Comparison of ENCODE assay signal across 17 cellular contexts in the genomic region with DNA sequence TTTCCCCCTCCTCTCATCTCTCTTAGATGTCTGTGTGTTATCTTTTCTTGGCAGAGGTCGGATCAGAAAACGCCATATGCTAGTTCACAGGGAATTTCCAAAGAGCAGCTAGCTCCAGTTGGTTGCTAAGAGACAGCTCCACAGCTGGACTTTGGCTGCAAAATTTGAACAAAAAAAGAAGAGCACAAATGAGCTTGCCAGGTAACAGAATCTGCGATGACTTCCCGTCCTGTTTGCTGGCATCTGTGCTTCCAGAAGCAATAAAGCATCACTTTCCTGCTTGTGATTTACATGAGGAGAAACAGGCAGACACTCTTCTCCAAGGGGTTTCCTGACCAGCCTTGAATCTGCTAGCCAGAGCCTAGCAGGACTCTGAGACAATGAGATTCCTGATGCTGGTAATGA.
DNase-seq lines count a peak whose midpoint lies in the region; ATAC-seq, FAIRE-seq and TF ChIP-seq lines count a peak whose summit lies in the region.
"Had no signal": no experiment of that assay in that cellular context is flagged by ENCODE, and none has a peak within 500 bp of the region (broad histone marks: within the 10 kb centered on the region; RNA-seq: fewer than 3 reads in every experiment).

No MANE protein-coding gene starts in this region.

- no peak for TF ChIP-seq POLR2A in H1 (IDR thresholded peaks at IDR 0.05; ENCODE audit: control extremely low read depth in 1 of 2, low read depth in 2 of 2, low read length in 2 of 2)

- no peaks in the 10 kb centered on the region for H3K79me1 ChIP-seq in H1 (ENCODE audit: low read depth, low read length)

- H3K27ac ChIP-seq in H1 (ENCODE audit: low read depth, low read length) (no peak overlapping the region), neural cell (ENCODE audit: low read length) (peak overlapping the region; percentile 6)
- H3K27ac ChIP-seq: esophagus squamous epithelium, neutrophil, right lobe of liver had no signal

- H3K9me3 ChIP-seq in H1 (ENCODE audit: insufficient read depth in 2 of 2, low read depth in 1 of 2, low read length in 1 of 2), result no peaks in the 10 kb centered on the region
- no peaks in the 10 kb centered on the region for H3K9me3 ChIP-seq in neural cell (ENCODE audit: low read length)
- H3K9me3 ChIP-seq: esophagus squamous epithelium, neutrophil, right lobe of liver had no signal

- no peaks in the 10 kb centered on the region for H3F3A ChIP-seq in neural cell (ENCODE audit: insufficient read depth, low read length, poor library complexity, severe bottlenecking)

- H3K14ac ChIP-seq in H1 (ENCODE audit: insufficient read length), result no peak overlapping the region

- H2BK120ac ChIP-seq in H1 (replicated peaks; ENCODE audit: low read depth, low read length), result no peak overlapping the region

- peak overlapping the region; percentile 49; the same call in 1 of the 2 replicates for H2BK15ac ChIP-seq in H1 (ENCODE audit: low read length)

- H3K18ac ChIP-seq in H1 (ENCODE audit: extremely low read depth, low read length), result no peak overlapping the region; the same call in 1 of the 2 replicates

- H3K4me3 ChIP-seq in H1 (ENCODE audit: extremely low read depth in 1 of 4, insufficient read depth in 2 of 4, low read depth in 3 of 4, low read length in 4 of 4), result no peak overlapping the region
- no peak overlapping the region for H3K4me3 ChIP-seq in neural cell (ENCODE audit: low read length)
- H3K4me3 ChIP-seq: esophagus squamous epithelium, right lobe of liver had no signal

- H3K4ac ChIP-seq in H1 (replicated peaks; ENCODE audit: insufficient read length, low read depth, low read length), result no peak overlapping the region

- H2AFZ ChIP-seq in H1 (ENCODE audit: low read length) (no peak overlapping the region), neural cell (ENCODE audit: low read depth, low read length) (no peak overlapping the region)

- no peak overlapping the region for H4K91ac ChIP-seq in H1 (replicated peaks; ENCODE audit: insufficient read length, low read length)

- no peaks in the 10 kb centered on the region for H3K27me3 ChIP-seq in H1 (replicated peaks in 1 of 4; ENCODE audit: control insufficient read depth in 3 of 4, extremely low read depth in 1 of 4, insufficient read depth in 3 of 4, low read length in 3 of 4)
- H3K27me3 ChIP-seq in neural cell (ENCODE audit: insufficient read depth, low read depth, low read length), result no peaks in the 10 kb centered on the region
- H3K27me3 ChIP-seq: neutrophil, right lobe of liver had no signal

- POLR2A ChIA-PET in H1 (lab: Charles Lee; ENCODE audit: partially characterized antibody), result interaction anchor here (1.0 to 1.2 kb wide), 2 partner anchors 23 to 61 kb away, joined by 3 read pairs; no protein-coding TSS in a partner anchor

- peak; percentile 77 for DNase-seq in DMS53 (lab: John Stamatoyannopoulos, UW)
- peak; percentile 56 to 85 for DNase-seq in NCI-H524 (lab: John Stamatoyannopoulos, UW)
- DNase-seq in H1 (ENCODE audit: low read depth in 1 of 2, low spot score in 2 of 2), result no peak
- DNase-seq in stimulated activated CD4-positive, alpha-beta T cell treated with anti-CD3 and anti-CD28 coated beads, Interleukin-2, amount 100 ng/mL, for 48 hours, result no peak
- DNase-seq in mucosa of gallbladder (ENCODE audit: low spot score), result no peak
- DNase-seq in NCI-H2081 treated with DMSO at 0.1 percent for 48 hours (lab: John Stamatoyannopoulos, UW), result no peak
- DNase-seq: activated CD8-positive, alpha-beta T cell treated with anti-CD3 and anti-CD28 coated beads for 36 hours; activated naive CD8-positive, alpha-beta T cell treated with anti-CD3 and anti-CD28 coated beads, Interleukin-2, amount 10 ng/mL, durations not matched to agents 7 days and 5 days; activated T-cell treated with anti-CD3 and anti-CD28 coated beads, Interleukin-2, amount 50 U/mL, for 72 hours; CD8-positive, alpha-beta memory T cell; esophagus squamous epithelium; NCI-H1930; right lobe of liver; stimulated activated CD4-positive, alpha-beta T cell treated with anti-CD3 and anti-CD28 coated beads, Interleukin-1b, Interleukin-23, amount 100 ng/mL, for 48 hours had no signal

- no peaks in the 10 kb centered on the region for H3K23me2 ChIP-seq in H1 (ENCODE audit: low read depth, low read length)

- no peaks in the 10 kb centered on the region for H3K79me2 ChIP-seq in H1 (ENCODE audit: control insufficient read depth in 1 of 2, insufficient read depth in 2 of 2, low read length in 2 of 2)
- no peaks in the 10 kb centered on the region for H3K79me2 ChIP-seq in neural cell (replicated peaks; ENCODE audit: insufficient read depth, low read length)

- no peak overlapping the region for H2BK12ac ChIP-seq in H1 (ENCODE audit: low read depth, low read length)

- H4K20me1 ChIP-seq in H1 (replicated peaks in 1 of 2; ENCODE audit: control insufficient read depth in 1 of 2, insufficient read depth in 2 of 2, low read length in 2 of 2) (no peaks in the 10 kb centered on the region), neural cell (ENCODE audit: insufficient read depth) (no peaks in the 10 kb centered on the region)

- H2BK20ac ChIP-seq in H1 (ENCODE audit: low read length), result peak overlapping the region; percentile 66; the same call in 1 of the 2 replicates

- H3K36me3 ChIP-seq in H1 (ENCODE audit: control insufficient read depth in 2 of 4, insufficient read depth in 4 of 4, low read length in 3 of 4) (no peaks in the 10 kb centered on the region), neural cell (ENCODE audit: insufficient read depth, low read length) (no peaks in the 10 kb centered on the region)
- H3K36me3 ChIP-seq: esophagus squamous epithelium, neutrophil, right lobe of liver had no signal

- CTCF ChIA-PET in H1 (lab: Charles Lee; ENCODE audit: partially characterized antibody), result interaction anchor here (0.9 to 2.2 kb wide), 4 partner anchors 9 to 146 kb away, joined by 3 to 7 read pairs (median 4); no protein-coding TSS in a partner anchor

- H3K4me2 ChIP-seq in H1 (ENCODE audit: insufficient read depth in 1 of 2, low read depth in 2 of 2, low read length in 2 of 2), result no peak overlapping the region
- H3K4me2 ChIP-seq in neural cell (ENCODE audit: low read length), result no peak overlapping the region

- H4K5ac ChIP-seq in H1 (ENCODE audit: insufficient read length, low read depth, low read length), result no peak overlapping the region

- TF ChIP-seq CTCF in H1 (IDR thresholded peaks at IDR 0.05; ENCODE audit: control extremely low read depth in 1 of 3, insufficient read depth in 1 of 3, low read depth in 1 of 3, low read length in 3 of 3) (no peak), neural cell (IDR thresholded peaks at IDR 0.05; ENCODE audit: poor library complexity, severe bottlenecking) (no peak)

- no peak for ATAC-seq in HG02840 (IDR thresholded peaks at IDR 0.05; ENCODE audit: low FRiP score, unreplicated experiment)
- ATAC-seq: activated CD8-positive, alpha-beta T cell treated with anti-CD3 and anti-CD28 coated beads for 36 hours; activated T-cell treated with anti-CD3 and anti-CD28 coated beads, Interleukin-2, amount 50 U/mL, for 72 hours had no signal

- no peak overlapping the region for H2AK5ac ChIP-seq in H1 (ENCODE audit: low read depth, low read length)

- no peak overlapping the region for H4K8ac ChIP-seq in H1 (ENCODE audit: extremely low read depth, insufficient read depth, low read length)

- peaks cover 0 to 5% (median 0%) of the 10 kb centered on the region in 4 experiments; a peak in 2 of 7 replicates for H3K4me1 ChIP-seq in H1 (replicated peaks in 1 of 4; ENCODE audit: control insufficient read depth in 3 of 4, insufficient read depth in 4 of 4, low read length in 3 of 4)
- H3K4me1 ChIP-seq: esophagus squamous epithelium, right lobe of liver had no signal

- H3K9me2 ChIP-seq in neural cell (ENCODE audit: insufficient read depth, low read length), result no peaks in the 10 kb centered on the region

- H3K9ac ChIP-seq in H1 (replicated peaks in 1 of 4; ENCODE audit: extremely low read depth in 1 of 4, low read depth in 3 of 4, low read length in 3 of 4) (no peak overlapping the region), neural cell (ENCODE audit: low read length) (no peak overlapping the region)

- TF ChIP-seq EP300 in H1 (IDR thresholded peaks at IDR 0.05; ENCODE audit: borderline replicate concordance in 1 of 2, low read depth in 2 of 2, low read length in 2 of 2), result no peak
- no peak for TF ChIP-seq EP300 in neural cell (conservative IDR thresholded peaks at IDR 0.05; ENCODE audit: poor library complexity, severe bottlenecking)

- H2BK5ac ChIP-seq in H1 (ENCODE audit: low read depth, low read length), result no peak overlapping the region

- H3K23ac ChIP-seq in H1 (ENCODE audit: insufficient read length), result no peak overlapping the region

- TF ChIP-seq RAD21 in H1 (IDR thresholded peaks at IDR 0.05 in 1 of 2, conservative IDR thresholded peaks at IDR 0.05 in 1 of 2; ENCODE audit: low read depth in 2 of 2, low read length in 2 of 2), result no peak
- TF ChIP-seq RAD21 in neural cell (conservative IDR thresholded peaks at IDR 0.05), result no peak

- H3K56ac ChIP-seq in H1 (replicated peaks; ENCODE audit: insufficient read length, low read depth, low read length), result no peak overlapping the region

- 86% methylated on average over 4 of the region's 4 CpGs; no CpG with 5 or more reads in 1 of the 2 experiments for WGBS in H1 (ENCODE audit: extremely low coverage in 1 of 2, insufficient coverage in 1 of 2, insufficient read length in 1 of 2, insufficient replicate concordance in 2 of 2, low coverage in 1 of 2, low lambda C conversion rate in 2 of 2, missing lambda C conversion rate in 1 of 2), 2 experiments

- no peak for FAIRE-seq in H1 (lab: Jason Lieb, UNC)

TF ChIP-seq in H1, 55 proteins besides CTCF, POLR2A, EP300 and RAD21:
- TF ChIP-seq EGR1 (IDR thresholded peaks at IDR 0.05; ENCODE audit: borderline replicate concordance, low read depth, low read length) (no peak), SIRT6 (IDR thresholded peaks at IDR 0.05; ENCODE audit: low read length) (no peak)

TF ChIP-seq in neural cell, 6 proteins besides CTCF, POLR2A, EP300 and RAD21 (continues in another document):
- TF ChIP-seq TAF1 (IDR thresholded peaks at IDR 0.05; ENCODE audit: low read depth) (no peak), POLR2AphosphoS5 (IDR thresholded peaks at IDR 0.05) (no peak), SMC3 (conservative IDR thresholded peaks at IDR 0.05; ENCODE audit: poor library complexity) (no peak), EZH2 (IDR thresholded peaks at IDR 0.05; ENCODE audit: borderline replicate concordance, insufficient read depth, low read length, poor library complexity, severe bottlenecking) (no peak)

Comparison
In these comparisons a context has a peak if more than half of its experiments do, and no peak if none do; other contexts are left out.
1. DNase-seq: peak in DMS53 (single experiment) and NCI-H524 (2 of 2); none in H1 (0 of 2), stimulated activated CD4-positive, alpha-beta T cell treated with anti-CD3 and anti-CD28 coated beads, Interleukin-2, amount 100 ng/mL, for 48 hours (0 of 2), mucosa of gallbladder (single experiment) and NCI-H2081 treated with DMSO at 0.1 percent for 48 hours (single experiment).